22 cellular contexts compared by ENCODE assay signal in genomic region chr1:26357121-26357602, GRCh38. TPM values are rescaled to one million over a fixed set of nuclear protein-coding genes. Genes with fewer than 3 reads are reported as not detected.
A peak's percentile ranks its signal among the peaks of the same experiment; 100 is the strongest.
DNase-seq lines count a peak whose midpoint lies in the region; ATAC-seq and TF ChIP-seq lines count a peak whose summit lies in the region.
"Had no signal": no experiment of that assay in that cellular context is flagged by ENCODE, and none has a peak within 500 bp of the region (broad histone marks: within the 10 kb centered on the region; RNA-seq: fewer than 3 reads in every experiment).

No MANE protein-coding gene starts in this region.

- H3K36me3 ChIP-seq in RWPE2 (ENCODE audit: low read depth), result no peaks in the 10 kb centered on the region
- H3K36me3 ChIP-seq in transverse colon, result no peaks in the 10 kb centered on the region
- no peaks in the 10 kb centered on the region for H3K36me3 ChIP-seq in brain microvascular endothelial cell (replicated peaks)
- H3K36me3 ChIP-seq: tibial nerve had no signal

- TF ChIP-seq CTCF in RWPE2 (IDR thresholded peaks at IDR 0.05; ENCODE audit: poor library complexity, severe bottlenecking), result no peak
- TF ChIP-seq CTCF in transverse colon (IDR thresholded peaks at IDR 0.05), result no peak
- no peak for TF ChIP-seq CTCF in brain microvascular endothelial cell (IDR thresholded peaks at IDR 0.05; ENCODE audit: low read depth, low read length, missing control alignments)

- DNase-seq in HT-29 (ENCODE audit: low spot score) (peak; percentile 43), RWPE2 (ENCODE audit: low spot score) (peak; percentile 89), islet precursor cell (peak; percentile 51), transverse colon (peak; percentile 85), NCI-H1694 (lab: John Stamatoyannopoulos, UW) (no peak), brain microvascular endothelial cell (no peak), head of caudate nucleus (no peak)
- DNase-seq: activated CD4-positive, alpha-beta T cell treated with anti-CD3 and anti-CD28 coated beads for 4 hours; activated effector memory CD4-positive, alpha-beta T cell treated with Interleukin-2 at 50 U/mL for 16 hours; COR-L47; erythroblast; HCEC 1CT; left ventricle myocardium superior; NCI-H1930; NCI-H446; NK-92 treated with Interleukin-12 subunit alpha and Interleukin-12 subunit beta, amount 100 ng/mL, for 24 hours; nucleus accumbens; right cardiac atrium; RPMI8226; stimulated activated naive B cell treated with anti-CD40 and anti-IgM and Interleukin-4, amounts not matched to agents 10 μg/mL and 1 μg/mL and 100 μg/mL, for 72 hours had no signal

- intact Hi-C loops in transverse colon (cut with DNase I; ENCODE audit: low total_unique reads), result loop anchor here (5.0 kb wide), 1 partner anchor 605 kb away; no protein-coding TSS in a partner anchor
- intact Hi-C loops in head of caudate nucleus (cut with DNase I), result no loop called here

- peak; percentile 59 for ATAC-seq in RWPE2 (ENCODE audit: low read depth)
- ATAC-seq: left ventricle myocardium superior; right cardiac atrium; stimulated activated naive B cell treated with anti-CD40 and anti-IgM and Interleukin-4, amounts not matched to agents 10 μg/mL and 1 μg/mL and 100 μg/mL, for 72 hours had no signal

- H3K4me1 ChIP-seq in RWPE2 (ENCODE audit: insufficient read depth, poor library complexity, severe bottlenecking), result peaks cover 35% of the 10 kb centered on the region
- peaks cover 11 to 57% (median 44%) of the 10 kb centered on the region in 4 donors for H3K4me1 ChIP-seq in transverse colon

- peak; percentile 65 for TF ChIP-seq POLR2A in transverse colon (IDR thresholded peaks at IDR 0.05)

- H3K27me3 ChIP-seq in RWPE2 (ENCODE audit: insufficient read depth, poor library complexity, severe bottlenecking) (no peaks in the 10 kb centered on the region), transverse colon (peaks cover 24% of the 10 kb centered on the region), brain microvascular endothelial cell (replicated peaks) (peaks cover 19% of the 10 kb centered on the region)

- H3K4me3 ChIP-seq in RWPE2 (ENCODE audit: severe bottlenecking) (no peak overlapping the region), transverse colon (no peak overlapping the region), brain microvascular endothelial cell (ENCODE audit: low read depth, low read length) (no peak overlapping the region)
- H3K4me3 ChIP-seq: tibial nerve had no signal

- H3K27ac ChIP-seq in RWPE2 (ENCODE audit: poor library complexity, severe bottlenecking), result peak overlapping the region; percentile 39
- peak overlapping the region; percentile 55 to 76 (median 68) for H3K27ac ChIP-seq in transverse colon
- H3K27ac ChIP-seq in brain microvascular endothelial cell, result no peak overlapping the region
- H3K27ac ChIP-seq: tibial nerve had no signal

- no peaks in the 10 kb centered on the region for H3K9me3 ChIP-seq in RWPE2 (ENCODE audit: severe bottlenecking)
- H3K9me3 ChIP-seq in transverse colon, result no peaks in the 10 kb centered on the region
- H3K9me3 ChIP-seq: tibial nerve had no signal

- no peak for TF ChIP-seq EP300 in transverse colon (IDR thresholded peaks at IDR 0.05; ENCODE audit: low read depth)

- WGBS in transverse colon (ENCODE audit: low coverage in 1 of 2), 2 donors, result 20 to 50% methylated on average over 1 to 10 of the region's 10 CpGs

- in situ Hi-C loops in transverse colon (cut with MboI; ENCODE audit: low pct_ligation_motif_present in 1 of 4, low pct_unique_long_range_greater_than_20kb in 1 of 4, low sequenced_read_pairs in 3 of 4), result no loop called here
- in situ Hi-C loops in brain microvascular endothelial cell (cut with HindIII; ENCODE audit: low pct_ligation_motif_present, low sequenced_read_pairs), result no loop called here

RNA-seq across cellular contexts. Expression of gene CRYBG2, which starts 3.2 kb away (rescaled TPM):
- total RNA-seq in HT-29 (2014; rRNA removed; shearing (Covaris generic)), result 32.7 and 49.4 TPM in 2 replicates
- 10 to 100 TPM in 3 of 4 donors, 1 to 10 TPM in 1; 2.8 to 41.9 (median 22.3) TPM for total RNA-seq in transverse colon
- total RNA-seq: left ventricle myocardium superior, right cardiac atrium had no signal

RNA-seq across cellular contexts. Expression of gene ZNF683, which starts 15.4 kb away (rescaled TPM):
- total RNA-seq in HT-29 (2014; rRNA removed; shearing (Covaris generic)), result not detected in 2 replicates
- total RNA-seq in transverse colon, result not detected
- total RNA-seq: dermis microvascular lymphatic vessel endothelial cell, left ventricle myocardium superior, tibial nerve had no signal

RNA-seq across cellular contexts. Expression of gene CD52, which starts 39.4 kb away (rescaled TPM):
- total RNA-seq in HT-29 (2014; rRNA removed; shearing (Covaris generic)), result 1.5 and 2.1 TPM in 2 replicates
- total RNA-seq in transverse colon, result 10 to 100 TPM in 2 of 4 donors, 1 to 10 TPM in 1, not detected in 1; 5.3 to 56.1 (median 21.1) TPM
- total RNA-seq: dermis microvascular lymphatic vessel endothelial cell had no signal

RNA-seq across cellular contexts. Expression of gene UBXN11, which starts 50.7 kb away (rescaled TPM):
- 22.0 and 26.8 TPM in 2 replicates for total RNA-seq in HT-29 (2014; rRNA removed; shearing (Covaris generic))
- 10 to 100 TPM in 2 of 4 donors, 1 to 10 TPM in 2; 4.9 to 17.9 (median 12.0) TPM for total RNA-seq in transverse colon

RNA-seq across cellular contexts. Expression of gene LIN28A, which starts 53.5 kb away (rescaled TPM):
- total RNA-seq in HT-29 (2014; rRNA removed; shearing (Covaris generic)), result not detected in 2 replicates
- total RNA-seq in transverse colon, result not detected
- total RNA-seq: dermis microvascular lymphatic vessel endothelial cell, left ventricle myocardium superior, right cardiac atrium, tibial nerve had no signal

Comparison
In these comparisons a context has a peak if more than half of its experiments do, and no peak if none do; other contexts are left out.
1. DNase-seq: peak in HT-29 (single experiment), RWPE2 (single experiment), islet precursor cell (single experiment) and transverse colon (single experiment); none in NCI-H1694 (single experiment), brain microvascular endothelial cell (single experiment) and head of caudate nucleus (0 of 42).